30 cellular contexts compared by ENCODE assay signal in the genomic region with DNA sequence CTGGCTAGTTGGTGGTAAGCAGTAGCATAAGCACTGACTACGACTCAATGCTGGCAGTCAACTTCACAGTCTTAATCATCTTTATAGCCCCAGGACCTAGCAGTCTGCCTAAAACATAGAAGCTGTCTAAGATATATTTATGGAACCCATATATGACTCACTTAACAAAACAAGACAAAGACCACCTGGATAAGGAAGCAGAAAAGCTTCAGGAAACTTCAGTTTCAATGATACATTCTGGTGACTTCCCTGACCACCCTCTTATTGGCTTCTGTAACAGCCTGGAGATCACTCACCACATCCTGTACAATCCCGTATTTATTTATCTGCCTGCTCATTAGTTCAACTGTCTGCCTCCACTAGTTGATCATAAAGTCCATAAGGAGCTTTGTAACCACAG.
DNase-seq lines count a peak whose midpoint lies in the region; ATAC-seq, FAIRE-seq and TF ChIP-seq lines count a peak whose summit lies in the region.
"Had no signal": no experiment of that assay in that cellular context is flagged by ENCODE, and none has a peak within 500 bp of the region (broad histone marks: within the 10 kb centered on the region; RNA-seq: fewer than 3 reads in every experiment).

No MANE protein-coding gene starts in this region.

- no peak overlapping the region for H2AFZ ChIP-seq in osteoblast (ENCODE audit: low read length)

- peaks cover 14% of the 10 kb centered on the region for H3K27me3 Mint-ChIP-seq in MCF 10A (ENCODE audit: insufficient read depth, unreplicated experiment)

- BruUV-seq in MCF 10A (replicated peaks; lab: Mats Ljungman, UMichigan): no TSS peak

- H3K36me3 Mint-ChIP-seq in MCF 10A (ENCODE audit: insufficient read depth, unreplicated experiment): no peaks in the 10 kb centered on the region
- H3K36me3 Mint-ChIP-seq: activated naive CD8-positive, alpha-beta T cell; naive thymus-derived CD8-positive, alpha-beta T cell had no signal

- no peak for TF ChIP-seq POLR2A in breast epithelium (IDR thresholded peaks at IDR 0.05)

- H3K9me3 ChIP-seq in breast epithelium (no peaks in the 10 kb centered on the region), osteoblast (ENCODE audit: low read depth, low read length) (no peaks in the 10 kb centered on the region)
- H3K9me3 ChIP-seq: ascending aorta, SK-N-SH, spleen, testis had no signal

- intact Hi-C loops in MCF 10A (cut with micrococcal nuclease): no loop called here
- intact Hi-C loops in breast epithelium (cut with DNase I; ENCODE audit: low total_unique reads): no loop called here

- H3K79me2 ChIP-seq in osteoblast (ENCODE audit: insufficient read depth, low read length): no peaks in the 10 kb centered on the region

- FAIRE-seq in RCC 7860 (lab: Jason Lieb, UNC): no peak

- POLR2A ChIA-PET in MCF 10A (lab: Yijun Ruan, JAX): interaction anchor here (0.9 kb wide), 1 partner anchor 229 kb away, joined by 5 read pairs; no protein-coding TSS in a partner anchor

- no peaks in the 10 kb centered on the region for H3K36me3 ChIP-seq in breast epithelium
- no peaks in the 10 kb centered on the region for H3K36me3 ChIP-seq in osteoblast (ENCODE audit: insufficient read depth, low read length)
- H3K36me3 ChIP-seq: ascending aorta, spleen had no signal

- H3K4me1 Mint-ChIP-seq in MCF 10A (ENCODE audit: insufficient read depth, unreplicated experiment): peaks cover 11% of the 10 kb centered on the region
- H3K4me1 Mint-ChIP-seq: activated T-helper 17 cell treated with anti-CD3 and anti-CD28 coated beads, Interleukin-2, amount 50 U/mL, for 72 hours; naive thymus-derived CD8-positive, alpha-beta T cell had no signal

- CTCF ChIA-PET in MCF 10A (lab: Yijun Ruan, JAX): interaction anchor here (0.8 to 4.5 kb wide), 8 partner anchors 10 to 243 kb away, joined by 3 to 29 read pairs (median 4); no protein-coding TSS in a partner anchor

- ATAC-seq in HG02763 (IDR thresholded peaks at IDR 0.05; ENCODE audit: unreplicated experiment): no peak
- ATAC-seq: activated T-helper 17 cell treated with anti-CD3 and anti-CD28 coated beads, Interleukin-2, amount 50 U/mL, for 72 hours; left lobe of liver; naive thymus-derived CD8-positive, alpha-beta T cell had no signal

- H3K4me1 ChIP-seq in breast epithelium: no peaks in the 10 kb centered on the region
- H3K4me1 ChIP-seq in osteoblast (ENCODE audit: insufficient read depth, low read length): no peaks in the 10 kb centered on the region
- H3K4me1 ChIP-seq: ascending aorta, testis had no signal

- H3K27ac ChIP-seq in breast epithelium: no peak overlapping the region
- H3K27ac ChIP-seq in osteoblast (ENCODE audit: low read depth, low read length): no peak overlapping the region
- H3K27ac ChIP-seq: ascending aorta, spleen, testis had no signal

- H3K27me3 ChIP-seq in breast epithelium (no peaks in the 10 kb centered on the region), osteoblast (ENCODE audit: insufficient read depth, low read length) (no peaks in the 10 kb centered on the region)
- H3K27me3 ChIP-seq: ascending aorta, spleen, testis had no signal

- no peak overlapping the region for H3K27ac Mint-ChIP-seq in MCF 10A (ENCODE audit: low read depth, unreplicated experiment)
- H3K27ac Mint-ChIP-seq: activated naive CD8-positive, alpha-beta T cell; activated T-helper 17 cell treated with anti-CD3 and anti-CD28 coated beads, Interleukin-2, amount 50 U/mL, for 72 hours; T-helper 2 cell treated with Interferon-gamma antibody and Interleukin-4, amounts not matched to agents 5 μg/mL and 100 μg/mL, for 36 hours had no signal

- H3K4me3 ChIP-seq in breast epithelium (no peak overlapping the region), fibroblast of mammary gland (ENCODE audit: control insufficient read depth, low read depth, low read length) (no peak overlapping the region), osteoblast (ENCODE audit: insufficient read depth, low read length) (no peak overlapping the region)
- H3K4me3 ChIP-seq: ascending aorta, spleen, testis had no signal

- no peak overlapping the region for H3K4me3 Mint-ChIP-seq in MCF 10A (ENCODE audit: unreplicated experiment)
- H3K4me3 Mint-ChIP-seq: activated naive CD8-positive, alpha-beta T cell; activated T-helper 17 cell treated with anti-CD3 and anti-CD28 coated beads, Interleukin-2, amount 50 U/mL, for 72 hours; naive thymus-derived CD8-positive, alpha-beta T cell; T-helper 2 cell treated with Interferon-gamma antibody and Interleukin-4, amounts not matched to agents 5 μg/mL and 100 μg/mL, for 36 hours had no signal

- no peaks in the 10 kb centered on the region for H4K20me1 ChIP-seq in osteoblast (ENCODE audit: insufficient read depth, low read length)

- no peak for TF ChIP-seq CTCF in MCF 10A (IDR thresholded peaks at IDR 0.05; ENCODE audit: unreplicated experiment)
- no peak for TF ChIP-seq CTCF in breast epithelium (IDR thresholded peaks at IDR 0.05)
- TF ChIP-seq CTCF in fibroblast of mammary gland (conservative IDR thresholded peaks at IDR 0.05; ENCODE audit: control insufficient read depth, insufficient read depth, low read depth, low read length): no peak
- TF ChIP-seq CTCF in osteoblast (IDR thresholded peaks at IDR 0.05; ENCODE audit: extremely low read depth, low read depth, low read length): no peak

- no peak overlapping the region for H3K4me2 ChIP-seq in osteoblast (ENCODE audit: insufficient read depth, low read length)
- H3K4me2 ChIP-seq: SK-N-SH had no signal

- DNase-seq in MCF 10A (ENCODE audit: unreplicated experiment) (peak; percentile 24), breast epithelium (ENCODE audit: low spot score in 2 of 2) (no peak), RCC 7860 (ENCODE audit: low spot score) (peak; percentile 6), fibroblast of mammary gland (ENCODE audit: low read depth) (peak; percentile 62), osteoblast (ENCODE audit: insufficient read length, low spot score, missing footprints) (no peak), mucosa of gallbladder (ENCODE audit: low spot score) (no peak), HuH-7.5 (ENCODE audit: low spot score) (no peak)
- DNase-seq: 8988T; activated CD8-positive, alpha-beta memory T cell treated with anti-CD3 and anti-CD28 coated beads, Interleukin-2, amount 50 U/mL, for 4 hours; C1 segment of cervical spinal cord; Calu3; effector CD4-positive, alpha-beta T cell; erythroblast; H7; naive thymus-derived CD8-positive, alpha-beta T cell; NCI-H1048; NCI-H2029 treated with DMSO at 0.1 percent for 48 hours; NCI-H446; NK-92 treated with Interleukin-12 subunit alpha and Interleukin-12 subunit beta, amount 100 ng/mL, for 24 hours; SK-N-SH; spleen; stimulated activated CD4-positive, alpha-beta T cell treated with anti-CD3 and anti-CD28 coated beads, Interleukin-4, amount 100 ng/mL, for 1 hour; stimulated activated naive CD4-positive, alpha-beta T cell; testis had no signal

- no peaks in the 10 kb centered on the region for H3K9me3 Mint-ChIP-seq in MCF 10A (ENCODE audit: unreplicated experiment)
- H3K9me3 Mint-ChIP-seq: activated T-helper 17 cell treated with anti-CD3 and anti-CD28 coated beads, Interleukin-2, amount 50 U/mL, for 72 hours; naive thymus-derived CD8-positive, alpha-beta T cell; T-helper 2 cell treated with Interferon-gamma antibody and Interleukin-4, amounts not matched to agents 5 μg/mL and 100 μg/mL, for 36 hours had no signal

Comparison
In these comparisons a context has a peak if more than half of its experiments do, and no peak if none do; other contexts are left out.
1. DNase-seq: peak in MCF 10A (single experiment), RCC 7860 (single experiment) and fibroblast of mammary gland (single experiment); none in breast epithelium (0 of 2), osteoblast (single experiment), mucosa of gallbladder (single experiment) and HuH-7.5 (single experiment).